Comparison of ENCODE assay signal across 17 cellular contexts in genomic region chr19:10593148-10593547, GRCh38. TPM values are rescaled to one million over a fixed set of nuclear protein-coding genes. Genes with fewer than 3 reads are reported as not detected.
DNase-seq lines count a peak whose midpoint lies in the region; ATAC-seq and TF ChIP-seq lines count a peak whose summit lies in the region.
"Had no signal": no experiment of that assay in that cellular context is flagged by ENCODE, and none has a peak within 500 bp of the region (broad histone marks: within the 10 kb centered on the region; RNA-seq: fewer than 3 reads in every experiment).

No MANE protein-coding gene starts in this region.

- DNase-seq in OCI-LY7 (ENCODE audit: low spot score) (peak; percentile 86), NCI-H226 (no peak)
- no peak for DNase-seq in activated CD4-positive, alpha-beta T cell treated with anti-CD3 and anti-CD28 coated beads for 1 hour
- no peak for DNase-seq in CD4-positive, alpha-beta memory T cell
- DNase-seq: COR-L47; MV-4-11; NCI-H1417; NCI-H1930; NCI-H446; NCI-H69; NK-92 treated with Interleukin-12 subunit alpha and Interleukin-12 subunit beta, amount 100 ng/mL, for 24 hours had no signal

- H3K9me3 Mint-ChIP-seq in CD4-positive, alpha-beta memory T cell: no peaks in the 10 kb centered on the region

- H3K4me3 Mint-ChIP-seq in CD4-positive, alpha-beta memory T cell: no peak overlapping the region

- peaks cover 9 to 26% (median 16%) of the 10 kb centered on the region in 4 donors for H3K4me1 Mint-ChIP-seq in CD4-positive, alpha-beta memory T cell

- no peak overlapping the region for H3K9ac ChIP-seq in BLaER1

- H4K20me1 ChIP-seq in BLaER1: no peaks in the 10 kb centered on the region
- H4K20me1 ChIP-seq in OCI-LY7 (ENCODE audit: insufficient read depth, low read length): no peaks in the 10 kb centered on the region

- no TSS peak for BruUV-seq in OCI-LY7 (replicated peaks; lab: Mats Ljungman, UMichigan)

- H2AFZ ChIP-seq in OCI-LY7 (ENCODE audit: low read length): peak overlapping the region; percentile 31; the same call in 1 of the 2 replicates

- no peaks in the 10 kb centered on the region for H3K9me3 ChIP-seq in BLaER1
- no peaks in the 10 kb centered on the region for H3K9me3 ChIP-seq in OCI-LY7 (ENCODE audit: low read length)
- no peaks in the 10 kb centered on the region for H3K9me3 ChIP-seq in CD4-positive, alpha-beta memory T cell (ENCODE audit: control insufficient read depth in 1 of 2, low read length in 2 of 2)

- no peaks in the 10 kb centered on the region for H3K27me3 Mint-ChIP-seq in CD4-positive, alpha-beta memory T cell

- no peaks in the 10 kb centered on the region for H3K9me2 ChIP-seq in OCI-LY7 (ENCODE audit: insufficient read depth, low read length)

- TF ChIP-seq CTCF in OCI-LY7 (conservative IDR thresholded peaks at IDR 0.05; ENCODE audit: low read length): no peak

- POLR2A ChIA-PET in OCI-LY7 (lab: Charles Lee): interaction anchor here (1.0 to 1.2 kb wide), 2 partner anchors 10 to 11 kb away, joined by 4 to 6 read pairs; no protein-coding TSS in a partner anchor
- POLR2A ChIA-PET in CD4-positive, alpha-beta memory T cell (lab: Charles Lee; ENCODE audit: partially characterized antibody): no interaction called here

- no peaks in the 10 kb centered on the region for H3K27me3 ChIP-seq in BLaER1
- H3K27me3 ChIP-seq in layer of hippocampus (ENCODE audit: control insufficient read depth, insufficient read depth, low read length): no peaks in the 10 kb centered on the region
- H3K27me3 ChIP-seq in CD4-positive, alpha-beta memory T cell (ENCODE audit: insufficient read depth, low read length): no peaks in the 10 kb centered on the region

- CTCF ChIA-PET in OCI-LY7 (lab: Charles Lee; ENCODE audit: unreplicated experiment): interaction anchor here (1.4 kb wide), 1 partner anchor 9 kb away, joined by 5 read pairs; no protein-coding TSS in a partner anchor
- CTCF ChIA-PET in CD4-positive, alpha-beta memory T cell (lab: Charles Lee; ENCODE audit: partially characterized antibody): interaction anchor here (1.1 kb wide), 1 partner anchor 11 kb away, joined by 5 read pairs; no protein-coding TSS in a partner anchor

- H3K27ac ChIP-seq in BLaER1 (no peak overlapping the region), OCI-LY7 (ENCODE audit: low read depth, low read length, poor library complexity, severe bottlenecking) (peak overlapping the region; percentile 89), layer of hippocampus (ENCODE audit: low read depth, low read length) (peak overlapping the region; percentile 85), temporal lobe (ENCODE audit: low read depth, low read length) (peak overlapping the region; percentile 72)
- H3K27ac ChIP-seq in CD4-positive, alpha-beta memory T cell (ENCODE audit: low read depth, low read length): no peak overlapping the region
- H3K27ac ChIP-seq: C4-2B had no signal

- no peaks in the 10 kb centered on the region for H3K79me2 ChIP-seq in OCI-LY7 (ENCODE audit: insufficient read depth, low read depth, low read length)

- intact Hi-C loops in OCI-LY7 (cut with micrococcal nuclease; ENCODE audit: unreplicated experiment): loop anchor here (5.0 kb wide), 1 partner anchor 374 kb away; no protein-coding TSS in a partner anchor
- intact Hi-C loops in CD4-positive, alpha-beta memory T cell (cut with micrococcal nuclease): no loop called here

- H3K36me3 ChIP-seq in BLaER1 (no peaks in the 10 kb centered on the region), OCI-LY7 (ENCODE audit: insufficient read depth, low read length) (no peaks in the 10 kb centered on the region)
- no peaks in the 10 kb centered on the region for H3K36me3 ChIP-seq in CD4-positive, alpha-beta memory T cell (ENCODE audit: insufficient read depth, low read length)

- H3K4me1 ChIP-seq in BLaER1 (peaks cover 59% of the 10 kb centered on the region), OCI-LY7 (ENCODE audit: insufficient read depth, low read length, poor library complexity, severe bottlenecking) (peaks cover 67% of the 10 kb centered on the region)
- H3K4me1 ChIP-seq in CD4-positive, alpha-beta memory T cell (ENCODE audit: insufficient read depth, low read length): peaks cover 20% of the 10 kb centered on the region

- ATAC-seq in HG02623 (IDR thresholded peaks at IDR 0.05; ENCODE audit: unreplicated experiment): no peak
- ATAC-seq: K562 had no signal

- H3K4me2 ChIP-seq in BLaER1: peak overlapping the region; percentile 39
- peak overlapping the region; percentile 67 for H3K4me2 ChIP-seq in OCI-LY7 (ENCODE audit: low read length)

- no peak overlapping the region for H3K27ac Mint-ChIP-seq in CD4-positive, alpha-beta memory T cell

- H3K4me3 ChIP-seq in BLaER1 (no peak overlapping the region), OCI-LY7 (ENCODE audit: low read depth, low read length, poor library complexity, severe bottlenecking) (peak overlapping the region; percentile 16)
- H3K4me3 ChIP-seq in CD4-positive, alpha-beta memory T cell (ENCODE audit: low read length in 2 of 2): no peak overlapping the region
- H3K4me3 ChIP-seq: K562 had no signal

- no peaks in the 10 kb centered on the region for H3K36me3 Mint-ChIP-seq in CD4-positive, alpha-beta memory T cell

RNA-seq across cellular contexts. Expression of gene AP1M2, which starts 6.0 kb away (rescaled TPM):
- 0.44 TPM in 1 of 2 replicates, not detected in the other for total RNA-seq in OCI-LY7 (2014; rRNA removed; shearing (Covaris generic))
- total RNA-seq in OCI-LY7 (2022): not detected in 2 replicates
- total RNA-seq in temporal lobe: not detected
- total RNA-seq in CD4-positive, alpha-beta memory T cell: not detected
- polyA plus RNA-seq in CD4-positive, alpha-beta memory T cell: not detected

RNA-seq across cellular contexts. Expression of gene CDKN2D, which starts 24.4 kb away (rescaled TPM):
- 22.4 and 25.3 TPM in 2 replicates for total RNA-seq in OCI-LY7 (2014; rRNA removed; shearing (Covaris generic))
- total RNA-seq in OCI-LY7 (2022): 26.6 and 28.1 TPM in 2 replicates
- total RNA-seq in temporal lobe: 46.7 TPM
- 10 to 100 TPM; 25.6 to 29.2 TPM for total RNA-seq in CD4-positive, alpha-beta memory T cell
- 100 to 1,000 TPM; 130 to 159 TPM for polyA plus RNA-seq in CD4-positive, alpha-beta memory T cell

RNA-seq across cellular contexts. Expression of gene KRI1, which starts 27.3 kb away (rescaled TPM):
- total RNA-seq in OCI-LY7 (2014; rRNA removed; shearing (Covaris generic)): 44.9 and 53.6 TPM in 2 replicates
- total RNA-seq in OCI-LY7 (2022) (57.0 and 58.4 TPM in 2 replicates), temporal lobe (3.2 TPM)
- 10 to 100 TPM; 72.7 to 73.0 TPM for total RNA-seq in CD4-positive, alpha-beta memory T cell
- polyA plus RNA-seq in CD4-positive, alpha-beta memory T cell: 10 to 100 TPM in 1 of 2 donors, 1 to 10 TPM in 1; 3.2 to 36.3 TPM

RNA-seq across cellular contexts. Expression of gene SLC44A2, which starts 32.2 kb away (rescaled TPM):
- 104 and 115 TPM in 2 replicates for total RNA-seq in OCI-LY7 (2014; rRNA removed; shearing (Covaris generic))
- total RNA-seq in OCI-LY7 (2022): 197 and 248 TPM in 2 replicates
- total RNA-seq in temporal lobe: 33.4 TPM
- total RNA-seq in CD4-positive, alpha-beta memory T cell: 100 to 1,000 TPM; 203 to 204 TPM
- 100 to 1,000 TPM; 195 to 284 TPM for polyA plus RNA-seq in CD4-positive, alpha-beta memory T cell

RNA-seq across cellular contexts. Expression of gene ATG4D, which starts 49.4 kb away (rescaled TPM):
- total RNA-seq in OCI-LY7 (2014; rRNA removed; shearing (Covaris generic)): 21.1 and 29.6 TPM in 2 replicates
- total RNA-seq in OCI-LY7 (2022) (46.8 and 48.2 TPM in 2 replicates), temporal lobe (8.6 TPM)
- 10 to 100 TPM; 51.5 to 58.6 TPM for total RNA-seq in CD4-positive, alpha-beta memory T cell
- polyA plus RNA-seq in CD4-positive, alpha-beta memory T cell: 10 to 100 TPM in 1 of 2 donors, 1 to 10 TPM in 1; 9.3 to 22.1 TPM

Comparison
In these comparisons a context has a peak if more than half of its experiments do, and no peak if none do; other contexts are left out.
1. H3K27ac ChIP-seq: peak in OCI-LY7 (single experiment), layer of hippocampus (single experiment) and temporal lobe (single experiment); none in BLaER1 (single experiment) and CD4-positive, alpha-beta memory T cell (single experiment).
2. RNA of gene KRI1, which starts 27.3 kb away (total RNA-seq): 72.7 to 73.0 TPM in CD4-positive, alpha-beta memory T cell and 44.9 to 58.4 TPM in OCI-LY7; 3.2 TPM in temporal lobe (single experiment); every median in the first group is over 10 times any median in the second.